ENCODE assay signal across 9 cellular contexts in the genomic region with DNA sequence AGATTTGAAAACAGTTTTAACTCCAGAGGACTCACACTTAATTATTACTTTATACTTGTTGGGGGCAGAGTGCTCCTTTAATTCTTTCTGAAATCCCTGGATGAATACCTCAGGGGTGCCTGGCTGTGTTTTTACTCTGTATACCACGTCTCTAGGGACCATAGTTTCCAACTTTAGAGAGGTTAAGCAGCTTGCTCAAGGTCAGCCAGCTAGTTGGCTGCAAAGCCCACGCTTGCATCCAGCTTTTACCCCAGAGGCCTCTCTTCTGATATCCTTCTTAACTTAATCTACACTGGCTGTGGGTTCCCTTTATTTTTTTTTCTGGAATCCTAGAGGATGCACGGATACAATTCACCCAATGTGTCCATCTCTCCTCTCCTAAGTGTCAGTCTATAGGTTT. TPM values are rescaled to one million over a fixed set of nuclear protein-coding genes. Genes with fewer than 3 reads are reported as not detected.
DNase-seq lines count a peak whose midpoint lies in the region; ATAC-seq, FAIRE-seq and TF ChIP-seq lines count a peak whose summit lies in the region.
"Had no signal": no experiment of that assay in that cellular context is flagged by ENCODE, and none has a peak within 500 bp of the region (broad histone marks: within the 10 kb centered on the region; RNA-seq: fewer than 3 reads in every experiment).

No MANE protein-coding gene starts in this region.

- H2BK12ac ChIP-seq in H1 (ENCODE audit: low read depth, low read length): no peak overlapping the region

- H3K27ac ChIP-seq in H1 (ENCODE audit: low read depth, low read length) (no peak overlapping the region), mesodermal cell (ENCODE audit: low read depth, low read length, severe bottlenecking) (peak overlapping the region; percentile 36), temporal lobe (ENCODE audit: low read depth, low read length) (peak overlapping the region; percentile 50)

- H2BK20ac ChIP-seq in H1 (ENCODE audit: low read length): no peak overlapping the region

- no peak overlapping the region for H3K56ac ChIP-seq in H1 (replicated peaks; ENCODE audit: insufficient read length, low read depth, low read length)

- H3K27me3 ChIP-seq in MG63 (no peaks in the 10 kb centered on the region), H1 (replicated peaks in 1 of 4; ENCODE audit: control insufficient read depth in 3 of 4, extremely low read depth in 1 of 4, insufficient read depth in 3 of 4, low read length in 3 of 4) (peaks cover 0 to 18% (median 9%) of the 10 kb centered on the region in 4 experiments; a peak in 5 of 7 replicates)

- TF ChIP-seq CTCF in H1 (IDR thresholded peaks at IDR 0.05; ENCODE audit: control extremely low read depth in 1 of 3, insufficient read depth in 1 of 3, low read depth in 1 of 3, low read length in 3 of 3): no peak

- H3K4me3 ChIP-seq in MG63 (peak overlapping the region; percentile 65), H1 (ENCODE audit: extremely low read depth in 1 of 4, insufficient read depth in 2 of 4, low read depth in 3 of 4, low read length in 4 of 4) (peak overlapping the region; percentile 66 to 79 (median 69)), mesodermal cell (ENCODE audit: extremely low read depth, insufficient read depth, low read length, poor library complexity, severe bottlenecking) (peak overlapping the region; percentile 58)

- DNase-seq in MG63 (no peak), H1 (ENCODE audit: low read depth in 1 of 2, low spot score in 2 of 2) (no peak), NCI-H2107 treated with DMSO at 0.1 percent for 48 hours (lab: John Stamatoyannopoulos, UW; ENCODE audit: unreplicated experiment) (no peak), OCI-M1 (lab: John Stamatoyannopoulos, UW) (no peak), T1000 (lab: John Stamatoyannopoulos, UW) (no peak)
- DNase-seq: activated B cell treated with CpG ODN at 0.5 μM for 24 hours had no signal

- no peak overlapping the region for H2BK120ac ChIP-seq in H1 (replicated peaks; ENCODE audit: low read depth, low read length)

- H3K4me2 ChIP-seq in H1 (ENCODE audit: insufficient read depth in 1 of 2, low read depth in 2 of 2, low read length in 2 of 2): peak overlapping the region; percentile 77 to 100

- H3K14ac ChIP-seq in H1 (ENCODE audit: insufficient read length): no peak overlapping the region

- no peak overlapping the region for H3K9ac ChIP-seq in H1 (replicated peaks in 1 of 4; ENCODE audit: extremely low read depth in 1 of 4, low read depth in 3 of 4, low read length in 3 of 4)

- 57% methylated on average over 3 of the region's 3 CpGs; no CpG with 5 or more reads in 1 of the 2 experiments for WGBS in H1 (ENCODE audit: extremely low coverage in 1 of 2, insufficient coverage in 1 of 2, insufficient read length in 1 of 2, insufficient replicate concordance in 2 of 2, low coverage in 1 of 2, low lambda C conversion rate in 2 of 2, missing lambda C conversion rate in 1 of 2), 2 experiments
- WGBS in mesodermal cell (ENCODE audit: insufficient coverage in 2 of 2), 2 experiments: 62 to 69% methylated on average over 3 of the region's 3 CpGs

- H3K18ac ChIP-seq in H1 (ENCODE audit: extremely low read depth, low read length): no peak overlapping the region

- H3K9me3 ChIP-seq in MG63 (no peaks in the 10 kb centered on the region), H1 (ENCODE audit: insufficient read depth in 2 of 2, low read depth in 1 of 2, low read length in 1 of 2) (no peaks in the 10 kb centered on the region), mesodermal cell (ENCODE audit: control insufficient read depth, low read length) (no peaks in the 10 kb centered on the region)

- no peak overlapping the region for H3K23ac ChIP-seq in H1 (ENCODE audit: insufficient read length)

- no peak for TF ChIP-seq EP300 in H1 (IDR thresholded peaks at IDR 0.05; ENCODE audit: borderline replicate concordance in 1 of 2, low read depth in 2 of 2, low read length in 2 of 2)

- H4K5ac ChIP-seq in H1 (ENCODE audit: insufficient read length, low read depth, low read length): no peak overlapping the region

- H3K23me2 ChIP-seq in H1 (ENCODE audit: low read depth, low read length): peaks cover 15% of the 10 kb centered on the region; the same call in 1 of the 2 replicates

- no peaks in the 10 kb centered on the region; the same call in 1 of the 2 replicates for H3K79me1 ChIP-seq in H1 (ENCODE audit: low read depth, low read length)

- H2BK15ac ChIP-seq in H1 (ENCODE audit: low read length): no peak overlapping the region

- H3K79me2 ChIP-seq in H1 (ENCODE audit: control insufficient read depth in 1 of 2, insufficient read depth in 2 of 2, low read length in 2 of 2): peaks cover 0 to 45% of the 10 kb centered on the region in 2 experiments; a peak in 2 of 4 replicates

- H2BK5ac ChIP-seq in H1 (ENCODE audit: low read depth, low read length): no peak overlapping the region

- H4K8ac ChIP-seq in H1 (ENCODE audit: extremely low read depth, insufficient read depth, low read length): no peak overlapping the region

- TF ChIP-seq RAD21 in H1 (IDR thresholded peaks at IDR 0.05 in 1 of 2, conservative IDR thresholded peaks at IDR 0.05 in 1 of 2; ENCODE audit: low read depth in 2 of 2, low read length in 2 of 2): no peak

- no peak for ATAC-seq in HG03354 (IDR thresholded peaks at IDR 0.05; ENCODE audit: poor library complexity, severe bottlenecking, unreplicated experiment)

- H4K20me1 ChIP-seq in H1 (replicated peaks in 1 of 2; ENCODE audit: control insufficient read depth in 1 of 2, insufficient read depth in 2 of 2, low read length in 2 of 2): peaks cover 8 to 9% of the 10 kb centered on the region in 2 experiments

- no peak overlapping the region for H2AFZ ChIP-seq in H1 (ENCODE audit: low read length)

- H4K91ac ChIP-seq in H1 (replicated peaks; ENCODE audit: insufficient read length, low read length): no peak overlapping the region

- H3K4ac ChIP-seq in H1 (replicated peaks; ENCODE audit: insufficient read length, low read depth, low read length): no peak overlapping the region

- no peak for TF ChIP-seq POLR2A in H1 (IDR thresholded peaks at IDR 0.05; ENCODE audit: control extremely low read depth in 1 of 2, low read depth in 2 of 2, low read length in 2 of 2)

- H3K36me3 ChIP-seq in MG63: peaks cover 7% of the 10 kb centered on the region
- H3K36me3 ChIP-seq in H1 (ENCODE audit: control insufficient read depth in 2 of 4, insufficient read depth in 4 of 4, low read length in 3 of 4): peaks cover 0 to 2% (median 0%) of the 10 kb centered on the region in 4 experiments; a peak in 1 of 8 replicates
- no peaks in the 10 kb centered on the region for H3K36me3 ChIP-seq in mesodermal cell (ENCODE audit: control insufficient read depth, insufficient read depth, low read length)

- no peak for FAIRE-seq in H1 (lab: Jason Lieb, UNC)

- CTCF ChIA-PET in H1 (lab: Charles Lee; ENCODE audit: partially characterized antibody): interaction anchor here (0.6 to 3.0 kb wide), 10 partner anchors 9 to 225 kb away, joined by 3 to 14 read pairs (median 4); no protein-coding TSS in a partner anchor

- POLR2A ChIA-PET in H1 (lab: Charles Lee; ENCODE audit: partially characterized antibody): interaction anchor here (0.7 to 1.6 kb wide), 2 partner anchors 9 to 18 kb away, joined by 4 read pairs; no protein-coding TSS in a partner anchor

- peaks cover 8 to 25% (median 9%) of the 10 kb centered on the region in 4 experiments for H3K4me1 ChIP-seq in H1 (replicated peaks in 1 of 4; ENCODE audit: control insufficient read depth in 3 of 4, insufficient read depth in 4 of 4, low read length in 3 of 4)
- peaks cover 31% of the 10 kb centered on the region for H3K4me1 ChIP-seq in mesodermal cell (ENCODE audit: control insufficient read depth, insufficient read depth, low read length, poor library complexity, severe bottlenecking)

- H2AK5ac ChIP-seq in H1 (ENCODE audit: low read depth, low read length): no peak overlapping the region

TF ChIP-seq in H1, 55 proteins besides CTCF, POLR2A, EP300 and RAD21 (continues in another document):
- TF ChIP-seq CBX5 (IDR thresholded peaks at IDR 0.05; ENCODE audit: low read depth, low read length): no peak
- no peak for TF ChIP-seq BACH1 (IDR thresholded peaks at IDR 0.05; ENCODE audit: low read length)
- no peak for TF ChIP-seq NANOG (IDR thresholded peaks at IDR 0.05; ENCODE audit: insufficient read depth, low read depth, low read length, poor library complexity, severe bottlenecking)
- TF ChIP-seq BRCA1 (IDR thresholded peaks at IDR 0.05; ENCODE audit: low read depth, low read length): no peak
- TF ChIP-seq BCL11A (IDR thresholded peaks at IDR 0.05; ENCODE audit: low read depth in 2 of 2, low read length in 2 of 2): no peak
- TF ChIP-seq CTBP2 (IDR thresholded peaks at IDR 0.05; ENCODE audit: borderline replicate concordance, insufficient read depth, insufficient read length, low read length): no peak
- TF ChIP-seq TAF1 (IDR thresholded peaks at IDR 0.05; ENCODE audit: low read depth, low read length): no peak
- TF ChIP-seq, protein P1, sequence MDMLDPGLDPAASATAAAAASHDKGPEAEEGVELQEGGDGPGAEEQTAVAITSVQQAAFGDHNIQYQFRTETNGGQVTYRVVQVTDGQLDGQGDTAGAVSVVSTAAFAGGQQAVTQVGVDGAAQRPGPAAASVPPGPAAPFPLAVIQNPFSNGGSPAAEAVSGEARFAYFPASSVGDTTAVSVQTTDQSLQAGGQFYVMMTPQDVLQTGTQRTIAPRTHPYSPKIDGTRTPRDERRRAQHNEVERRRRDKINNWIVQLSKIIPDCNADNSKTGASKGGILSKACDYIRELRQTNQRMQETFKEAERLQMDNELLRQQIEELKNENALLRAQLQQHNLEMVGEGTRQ (IDR thresholded peaks at IDR 0.05; ENCODE audit: low read length): no peak
- no peak for TF ChIP-seq CREB1 (IDR thresholded peaks at IDR 0.05)
- no peak for TF ChIP-seq SUZ12 (IDR thresholded peaks at IDR 0.05; ENCODE audit: low read length)
- TF ChIP-seq EGR1 (IDR thresholded peaks at IDR 0.05; ENCODE audit: borderline replicate concordance, low read depth, low read length): no peak

RNA-seq across cellular contexts. Expression of a gene that starts 1.4 kb away (rescaled TPM):
- total RNA-seq in MG63 (2014; rRNA removed; shearing (Covaris generic); ENCODE audit: low replicate concordance): 19.2 and 30.3 TPM in 2 replicates
- 16.8 and 20.5 TPM in 2 replicates for total RNA-seq in H1 (2021; fragmentation: NEBNext Ultra II Directional; extraction: Animal tissue kit (Norgen Biotek cat#: 25700))
- polyA plus RNA-seq in H1 (2011; rRNA removed): 4.2 and 5.0 TPM in 2 replicates
- polyA plus RNA-seq in H1 (2011; cell fraction: cytosol; rRNA removed): 6.3 TPM
- polyA plus RNA-seq in H1 (2011; cell fraction: nucleus; rRNA removed): 10.6 TPM
- polyA plus RNA-seq in H1 (2012, experiment 1 of 2): 16.2 to 19.5 TPM (median 17.5 TPM) in 4 replicates
- 5.3 TPM for polyA plus RNA-seq in H1 (2012, experiment 2 of 2)
- 7.7 TPM for polyA plus RNA-seq in H1 (2013, experiment 1 of 2)
- 7.5 TPM for polyA plus RNA-seq in H1 (2013, experiment 2 of 2)
- 7.9 and 20.6 TPM in 2 replicates for polyA minus RNA-seq in H1 (2011; rRNA and poly(A)+ RNA removed)
- 12.8 TPM for polyA minus RNA-seq in H1 (2011; cell fraction: cytosol; rRNA and poly(A)+ RNA removed)
- polyA minus RNA-seq in H1 (2011; cell fraction: nucleus; rRNA and poly(A)+ RNA removed): 61.5 TPM
- polyA plus RNA-seq in mesodermal cell (2013, experiment 1 of 2): 21.6 TPM
- polyA plus RNA-seq in mesodermal cell (2013, experiment 2 of 2): 26.9 TPM
- 28.0 TPM for total RNA-seq in temporal lobe
- total RNA-seq: activated B cell treated with CpG ODN at 0.5 μM for 24 hours had no signal
